1 cellular context compared by ENCODE assay signal in the genomic region with DNA sequence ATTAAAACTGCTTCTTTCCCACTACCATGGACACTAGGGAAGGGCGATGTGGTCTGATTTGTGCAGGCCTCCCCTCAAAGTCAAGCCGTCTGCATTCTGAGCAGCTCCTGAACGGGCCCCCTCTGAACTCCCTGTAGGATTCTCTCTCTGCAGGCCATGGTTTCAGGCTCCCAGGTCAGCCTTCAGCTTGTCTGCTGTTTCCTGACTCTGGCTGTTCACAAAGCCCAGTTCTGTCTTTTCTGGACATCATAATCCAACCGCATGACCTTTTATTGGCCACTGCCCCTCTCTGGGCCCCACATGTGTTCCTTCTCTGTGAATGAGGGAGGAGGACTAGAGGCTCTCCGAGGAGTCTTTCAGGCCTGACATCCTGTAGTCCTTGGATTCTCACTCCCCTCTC.
TF ChIP-seq lines count a peak whose summit lies in the region.

No MANE protein-coding gene starts in this region.

TF ChIP-seq in liver, 16 proteins besides CTCF, POLR2A, EP300 and RAD21 (continued from another document):
- TF ChIP-seq, protein P1, sequence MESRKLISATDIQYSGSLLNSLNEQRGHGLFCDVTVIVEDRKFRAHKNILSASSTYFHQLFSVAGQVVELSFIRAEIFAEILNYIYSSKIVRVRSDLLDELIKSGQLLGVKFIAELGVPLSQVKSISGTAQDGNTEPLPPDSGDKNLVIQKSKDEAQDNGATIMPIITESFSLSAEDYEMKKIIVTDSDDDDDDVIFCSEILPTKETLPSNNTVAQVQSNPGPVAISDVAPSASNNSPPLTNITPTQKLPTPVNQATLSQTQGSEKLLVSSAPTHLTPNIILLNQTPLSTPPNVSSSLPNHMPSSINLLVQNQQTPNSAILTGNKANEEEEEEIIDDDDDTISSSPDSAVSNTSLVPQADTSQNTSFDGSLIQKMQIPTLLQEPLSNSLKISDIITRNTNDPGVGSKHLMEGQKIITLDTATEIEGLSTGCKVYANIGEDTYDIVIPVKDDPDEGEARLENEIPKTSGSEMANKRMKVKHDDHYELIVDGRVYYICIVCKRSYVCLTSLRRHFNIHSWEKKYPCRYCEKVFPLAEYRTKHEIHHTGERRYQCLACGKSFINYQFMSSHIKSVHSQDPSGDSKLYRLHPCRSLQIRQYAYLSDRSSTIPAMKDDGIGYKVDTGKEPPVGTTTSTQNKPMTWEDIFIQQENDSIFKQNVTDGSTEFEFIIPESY (IDR thresholded peaks at IDR 0.05): no peak
- TF ChIP-seq GABPA (IDR thresholded peaks at IDR 0.05 in 1 of 2, conservative IDR thresholded peaks at IDR 0.05 in 1 of 2): no peak
